ENCODE assay signal across 8 cellular contexts in genomic region chr7:20797174-20798080, GRCh38. TPM values are rescaled to one million over a fixed set of nuclear protein-coding genes. Genes with fewer than 3 reads are reported as not detected.
DNase-seq lines count a peak whose midpoint lies in the region; ATAC-seq and TF ChIP-seq lines count a peak whose summit lies in the region.

No MANE protein-coding gene starts in this region.

- CTCF ChIA-PET in BJ (lab: Yijun Ruan, JAX): interaction anchor here (0.5 kb wide), 1 partner anchor 960 kb away, joined by 4 read pairs; no protein-coding TSS in a partner anchor

- H3K9me3 ChIP-seq in body of pancreas (no peaks in the 10 kb centered on the region), mesodermal cell (ENCODE audit: control insufficient read depth, low read length) (no peaks in the 10 kb centered on the region)

- H3K36me3 ChIP-seq in BJ (ENCODE audit: control insufficient read depth, insufficient read depth, low read length) (no peaks in the 10 kb centered on the region), body of pancreas (replicated peaks in 1 of 2; ENCODE audit: insufficient read depth in 1 of 2, low read depth in 2 of 2) (no peaks in the 10 kb centered on the region), mesodermal cell (ENCODE audit: control insufficient read depth, insufficient read depth, low read length) (no peaks in the 10 kb centered on the region)

- H3K4me3 ChIP-seq in BJ (ENCODE audit: low read depth, low read length): peak overlapping the region; percentile 49
- no peak overlapping the region for H3K4me3 ChIP-seq in body of pancreas
- peak overlapping the region; percentile 30 for H3K4me3 ChIP-seq in mesodermal cell (ENCODE audit: extremely low read depth, insufficient read depth, low read length, poor library complexity, severe bottlenecking)

- intact Hi-C loops in body of pancreas (cut with DNase I): no loop called here

- H3K4me1 ChIP-seq in body of pancreas (peaks cover 19% of the 10 kb centered on the region), mesodermal cell (ENCODE audit: control insufficient read depth, insufficient read depth, low read length, poor library complexity, severe bottlenecking) (no peaks in the 10 kb centered on the region)

- TF ChIP-seq CTCF in BJ (IDR thresholded peaks at IDR 0.05; ENCODE audit: insufficient read depth, low read depth, low read length) (no peak), body of pancreas (IDR thresholded peaks at IDR 0.05) (no peak)

- no peak for TF ChIP-seq POLR2A in body of pancreas (IDR thresholded peaks at IDR 0.05)

- POLR2A ChIA-PET in BJ (lab: Charles Lee): no interaction called here

- ATAC-seq in GM19035 (IDR thresholded peaks at IDR 0.05; ENCODE audit: unreplicated experiment) (peak; percentile 63), HG03108 (IDR thresholded peaks at IDR 0.05; ENCODE audit: unreplicated experiment) (peak; percentile 56), body of pancreas (peak; percentile 49)

- DNase-seq in BJ (ENCODE audit: low read depth): no peak
- peak; percentile 64 for DNase-seq in NOMO-1 treated with DMSO at 0.1 percent for 48 hours (lab: John Stamatoyannopoulos, UW; ENCODE audit: unreplicated experiment)
- DNase-seq in body of pancreas: peak in 2 of 4 donors; percentile 23 to 25
- no peak for DNase-seq in NCI-H2107 (lab: John Stamatoyannopoulos, UW)
- DNase-seq in HCEC 1CT: no peak

- 2 to 3% methylated on average over 41 to 54 of the region's 58 CpGs for WGBS in body of pancreas, 2 donors
- 1% methylated on average over 37 to 40 of the region's 58 CpGs for WGBS in mesodermal cell (ENCODE audit: insufficient coverage in 2 of 2), 2 experiments

- H3K27me3 ChIP-seq in BJ (ENCODE audit: control insufficient read depth, insufficient read depth, low read length): peaks cover 35% of the 10 kb centered on the region
- peaks cover 0 to 48% of the 10 kb centered on the region in 2 donors for H3K27me3 ChIP-seq in body of pancreas

- H3K27ac ChIP-seq in body of pancreas: no peak overlapping the region
- H3K27ac ChIP-seq in mesodermal cell (ENCODE audit: low read depth, low read length, severe bottlenecking): no peak overlapping the region

RNA-seq across cellular contexts. Expression of gene SP8, which starts 10.7 kb away (rescaled TPM):
- polyA plus RNA-seq in BJ (2011; rRNA removed): not detected in 2 replicates
- not detected in 2 replicates for polyA minus RNA-seq in BJ (2011; rRNA and poly(A)+ RNA removed)
- not detected for total RNA-seq in body of pancreas
- 0.77 TPM for polyA plus RNA-seq in mesodermal cell (2013, experiment 1 of 2)
- 0.15 TPM for polyA plus RNA-seq in mesodermal cell (2013, experiment 2 of 2)

Comparison
In these comparisons a context has a peak if more than half of its experiments do, and no peak if none do; other contexts are left out.
1. H3K4me3 ChIP-seq: peak in BJ (single experiment) and mesodermal cell (single experiment); none in body of pancreas (0 of 2).
2. Peak in every context shown above with its lines, with median percentiles within 50 percentile points of each other: ATAC-seq.